ENCODE assay signal across 9 cellular contexts in genomic region chr7:108503112-108504026, GRCh38. TPM values are rescaled to one million over a fixed set of nuclear protein-coding genes. Genes with fewer than 3 reads are reported as not detected.
DNase-seq lines count a peak whose midpoint lies in the region; ATAC-seq, FAIRE-seq and TF ChIP-seq lines count a peak whose summit lies in the region.
"Had no signal": no experiment of that assay in that cellular context is flagged by ENCODE, and none has a peak within 500 bp of the region (broad histone marks: within the 10 kb centered on the region; RNA-seq: fewer than 3 reads in every experiment).

No MANE protein-coding gene starts in this region.

- H3K27ac ChIP-seq in esophagus muscularis mucosa (replicated peaks in 1 of 4), result no peak overlapping the region
- H3K27ac ChIP-seq: brain microvascular endothelial cell had no signal

- FAIRE-seq in D721Med (lab: Jason Lieb, UNC), result peak; percentile 63

- TF ChIP-seq POLR2A in esophagus muscularis mucosa (IDR thresholded peaks at IDR 0.05; ENCODE audit: low read depth), result no peak

- intact Hi-C loops in esophagus muscularis mucosa (cut with DNase I), result no loop called here

- no peak overlapping the region for H3K4me3 ChIP-seq in esophagus muscularis mucosa

- TF ChIP-seq EP300 in esophagus muscularis mucosa (IDR thresholded peaks at IDR 0.05), result no peak

- no peaks in the 10 kb centered on the region for H3K27me3 Mint-ChIP-seq in central memory CD8-positive, alpha-beta T cell

- DNase-seq in D721Med (ENCODE audit: insufficient read length, low spot score) (no peak), foreskin melanocyte (no peak), nucleus accumbens (lab: John Stamatoyannopoulos, UW) (no peak), esophagus muscularis mucosa (ENCODE audit: extremely low spot score) (no peak)
- DNase-seq in central memory CD8-positive, alpha-beta T cell (ENCODE audit: low spot score in 2 of 2), result no peak
- no peak for DNase-seq in stimulated activated CD4-positive, alpha-beta T cell treated with anti-CD3 and anti-CD28 coated beads, Interleukin-4, amount 100 ng/mL, for 1 hour
- DNase-seq: brain microvascular endothelial cell had no signal

- H3K36me3 Mint-ChIP-seq in central memory CD8-positive, alpha-beta T cell (ENCODE audit: insufficient read depth), result peaks cover 41% of the 10 kb centered on the region

- peaks cover 0 to 7% (median 3%) of the 10 kb centered on the region in 4 donors for H3K4me1 ChIP-seq in esophagus muscularis mucosa

- no peaks in the 10 kb centered on the region for H3K27me3 ChIP-seq in esophagus muscularis mucosa
- H3K27me3 ChIP-seq: brain microvascular endothelial cell had no signal

- H3K9me3 Mint-ChIP-seq in central memory CD8-positive, alpha-beta T cell, result no peaks in the 10 kb centered on the region

- H3K36me3 ChIP-seq in esophagus muscularis mucosa, result peaks cover 10 to 49% (median 38%) of the 10 kb centered on the region in 4 donors

- H3K4me1 Mint-ChIP-seq in central memory CD8-positive, alpha-beta T cell, result peaks cover 7% of the 10 kb centered on the region

- ATAC-seq in GM19351 (IDR thresholded peaks at IDR 0.05; ENCODE audit: unreplicated experiment) (peak; percentile 94), HG03095 (IDR thresholded peaks at IDR 0.05; ENCODE audit: unreplicated experiment) (peak; percentile 97)
- ATAC-seq in central memory CD8-positive, alpha-beta T cell (replicated peaks; ENCODE audit: extremely low read depth, poor library complexity, severe bottlenecking), result no peak

- TF ChIP-seq CTCF in D721Med (IDR thresholded peaks at IDR 0.05; ENCODE audit: insufficient read depth, missing control alignments) (no peak), esophagus muscularis mucosa (IDR thresholded peaks at IDR 0.05) (no peak)

- 78% methylated on average over 5 of the region's 5 CpGs for WGBS in esophagus muscularis mucosa

- H3K27ac Mint-ChIP-seq in central memory CD8-positive, alpha-beta T cell (ENCODE audit: low read depth), result peak overlapping the region; percentile 67

- H3K4me3 Mint-ChIP-seq in central memory CD8-positive, alpha-beta T cell, result no peak overlapping the region

- H3K9me3 ChIP-seq in esophagus muscularis mucosa, result no peaks in the 10 kb centered on the region

RNA-seq across cellular contexts. Expression of gene PNPLA8, which starts 22.6 kb away (rescaled TPM):
- total RNA-seq in esophagus muscularis mucosa, result 10 to 100 TPM; 21.2 to 48.7 (median 32.6) TPM

RNA-seq across cellular contexts. Expression of gene NRCAM, which starts 47.1 kb away (rescaled TPM):
- total RNA-seq in esophagus muscularis mucosa, result 1 to 10 TPM; 2.9 to 5.2 (median 3.3) TPM
